In the genomic region with DNA sequence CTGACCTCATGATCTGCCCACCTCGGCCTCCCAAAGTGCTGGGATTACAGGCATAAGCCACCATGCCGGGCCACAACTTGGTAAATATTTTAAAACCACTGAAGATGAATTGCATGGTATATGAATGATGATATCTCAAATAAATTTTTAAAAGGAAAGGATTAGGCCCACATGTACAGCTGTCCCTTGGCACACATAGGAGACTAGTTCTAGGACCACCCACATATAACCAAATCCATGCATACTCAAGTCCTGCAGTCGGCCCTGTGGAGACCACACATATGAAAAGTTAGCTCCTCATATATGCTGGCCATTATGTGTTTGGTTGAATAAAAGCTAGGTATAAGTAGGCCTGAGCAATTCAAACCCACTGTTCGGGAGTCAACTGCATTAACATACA, we compare ENCODE assay signal across 8 cellular contexts. TPM values are rescaled to one million over a fixed set of nuclear protein-coding genes. Genes with fewer than 3 reads are reported as not detected.
"Had no signal": no experiment of that assay in that cellular context is flagged by ENCODE, and none has a peak within 500 bp of the region (broad histone marks: within the 10 kb centered on the region; RNA-seq: fewer than 3 reads in every experiment).

No MANE protein-coding gene starts in this region.

- ATAC-seq: HCT116 had no signal

- H3K36me3 Mint-ChIP-seq: IgD-negative memory B cell had no signal

- DNase-seq: GOT3, H7, HFFc6, KBM-7 had no signal

- H3K27ac Mint-ChIP-seq: IgD-negative memory B cell had no signal

- H3K9me3 Mint-ChIP-seq: HFFc6, IgD-negative memory B cell had no signal

- H3K27me3 Mint-ChIP-seq: IgD-negative memory B cell had no signal

- FAIRE-seq: HTR-8/SVneo had no signal

- H3K4me3 ChIP-seq: HAP-1 had no signal

- H3K4me3 Mint-ChIP-seq: HFFc6, IgD-negative memory B cell had no signal

- H3K9me3 ChIP-seq: HAP-1 had no signal

- H3K4me1 ChIP-seq: HAP-1 had no signal

RNA-seq across cellular contexts. Expression of a gene that starts 36.8 kb away (rescaled TPM):
- total RNA-seq: H7 had no signal
- polyA plus RNA-seq: IgD-negative memory B cell had no signal
